ENCODE assay signal across 16 cellular contexts in the genomic region with DNA sequence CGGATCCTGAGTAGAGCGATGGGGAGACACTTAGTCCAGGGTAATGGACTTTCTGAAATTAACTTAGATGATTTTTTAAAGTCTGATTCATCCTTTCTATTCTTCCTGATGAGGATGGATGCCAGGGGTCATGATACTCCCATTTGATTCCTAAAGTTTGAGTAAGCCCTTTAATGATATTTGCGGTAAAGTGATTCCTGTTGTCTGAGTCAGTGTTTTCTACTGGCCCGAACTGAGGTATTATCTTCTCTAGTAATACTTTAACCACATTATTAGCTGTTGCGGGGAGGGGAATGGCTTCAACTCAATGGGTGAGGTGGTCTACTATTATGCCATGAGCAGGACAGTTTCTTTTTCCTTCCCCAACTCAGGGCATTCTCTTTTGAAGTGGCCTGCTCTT.
A peak's percentile ranks its signal among the peaks of the same experiment; 100 is the strongest.
DNase-seq lines count a peak whose midpoint lies in the region; ATAC-seq and TF ChIP-seq lines count a peak whose summit lies in the region.
"Had no signal": no experiment of that assay in that cellular context is flagged by ENCODE, and none has a peak within 500 bp of the region (broad histone marks: within the 10 kb centered on the region; RNA-seq: fewer than 3 reads in every experiment).

No MANE protein-coding gene starts in this region.

- peaks cover 8% of the 10 kb centered on the region; the same call in 1 of the 2 replicates for H3K36me3 ChIP-seq in IMR-90 (ENCODE audit: control insufficient read depth, insufficient read depth, low read length)
- H3K36me3 ChIP-seq in brain microvascular endothelial cell (replicated peaks), result peaks cover 6% of the 10 kb centered on the region
- H3K36me3 ChIP-seq in left lung, result peaks cover 0 to 29% of the 10 kb centered on the region in 2 donors
- H3K36me3 ChIP-seq: upper lobe of right lung had no signal

- TF ChIP-seq RAD21 in IMR-90 (IDR thresholded peaks at IDR 0.05; ENCODE audit: low read length), result no peak

- H3K9me3 ChIP-seq in IMR-90 (ENCODE audit: control insufficient read depth, insufficient read depth, low read length) (peaks cover 25% of the 10 kb centered on the region), left lung (peaks cover 0 to 42% of the 10 kb centered on the region in 2 donors)

- CTCF ChIA-PET in IMR-90 (lab: Yijun Ruan, JAX), result no interaction called here

- peaks cover 24 to 41% of the 10 kb centered on the region in 2 experiments for H3K79me1 ChIP-seq in IMR-90 (ENCODE audit: low read depth in 1 of 2, low read length in 2 of 2)

- TF ChIP-seq POLR2A in IMR-90 (IDR thresholded peaks at IDR 0.05; ENCODE audit: low read depth, low read length), result no peak

- peak overlapping the region; percentile 84 for H3K23ac ChIP-seq in IMR-90 (ENCODE audit: low read depth, low read length)

- intact Hi-C loops in IMR-90 (cut with micrococcal nuclease), result loop anchor here (2.0 kb wide), 1 partner anchor 38 kb away; no protein-coding TSS in a partner anchor
- intact Hi-C loops in left lung (cut with DNase I), result no loop called here

- H2AFZ ChIP-seq in IMR-90 (replicated peaks; ENCODE audit: low read length, poor library complexity), result no peak overlapping the region

- peak overlapping the region; percentile 97 for H2BK120ac ChIP-seq in IMR-90 (ENCODE audit: low read depth, low read length)

- H3K14ac ChIP-seq in IMR-90 (replicated peaks; ENCODE audit: low read depth, low read length), result peak overlapping the region; percentile 78

- peaks cover 15% of the 10 kb centered on the region for H3K4me1 ChIP-seq in IMR-90 (ENCODE audit: control insufficient read depth, insufficient read depth, low read length)
- peaks cover 0 to 5% of the 10 kb centered on the region in 2 donors for H3K4me1 ChIP-seq in left lung
- H3K4me1 ChIP-seq: upper lobe of right lung had no signal

- peak overlapping the region; percentile 86 for H2AK5ac ChIP-seq in IMR-90 (ENCODE audit: low read depth, low read length)

- dilution Hi-C loops in IMR-90 (cut with HindIII; ENCODE audit: low sequenced_read_pairs, unreplicated experiment), result no loop called here

- peak overlapping the region; percentile 94 for H3K4ac ChIP-seq in IMR-90 (ENCODE audit: low read depth, low read length)

- no peaks in the 10 kb centered on the region for H3K27me3 ChIP-seq in IMR-90 (ENCODE audit: control insufficient read depth, insufficient read depth, low read length)
- H3K27me3 ChIP-seq in brain microvascular endothelial cell (replicated peaks), result no peaks in the 10 kb centered on the region
- H3K27me3 ChIP-seq in left lung, result no peaks in the 10 kb centered on the region
- H3K27me3 ChIP-seq: upper lobe of right lung had no signal

- ATAC-seq in IMR-90 (ENCODE audit: low read depth) (peak; percentile 94), left lung (peak; percentile 40), GM21529 (IDR thresholded peaks at IDR 0.05; ENCODE audit: unreplicated experiment) (no peak), GM21367 (IDR thresholded peaks at IDR 0.05; ENCODE audit: unreplicated experiment) (no peak)
- ATAC-seq: upper lobe of right lung had no signal

- H3K4me2 ChIP-seq in IMR-90 (ENCODE audit: low read depth, low read length), result peak overlapping the region; percentile 65; the same call in 1 of the 2 replicates

- H3K4me3 ChIP-seq in AG09309 (ENCODE audit: control insufficient read depth, low read depth, low read length), result no peak overlapping the region
- no peak overlapping the region for H3K4me3 ChIP-seq in IMR-90 (ENCODE audit: insufficient read depth, low read depth, low read length)
- H3K4me3 ChIP-seq in brain microvascular endothelial cell (ENCODE audit: low read depth, low read length), result no peak overlapping the region
- no peak overlapping the region for H3K4me3 ChIP-seq in left lung
- H3K4me3 ChIP-seq: upper lobe of right lung had no signal

- no CpG with 5 or more reads among the region's 5 CpGs for WGBS in IMR-90 (ENCODE audit: extremely low coverage in 2 of 2, insufficient read length in 1 of 2), 2 experiments

- POLR2A ChIA-PET in IMR-90 (lab: Charles Lee; ENCODE audit: unreplicated experiment), result no interaction called here

- H4K8ac ChIP-seq in IMR-90 (ENCODE audit: low read depth in 2 of 2, low read length in 2 of 2), result peak overlapping the region; percentile 77 to 83

- DNase-seq in AG09309 (ENCODE audit: low read depth), result peak; percentile 93
- peak; percentile 96 for DNase-seq in IMR-90
- peak; percentile 84 for DNase-seq in brain microvascular endothelial cell
- no peak for DNase-seq in left lung
- no peak for DNase-seq in COR-L47 (lab: John Stamatoyannopoulos, UW)
- no peak for DNase-seq in NCI-H774 (lab: John Stamatoyannopoulos, UW)
- DNase-seq: activated CD4-positive, CD25-positive, alpha-beta regulatory T cell treated with anti-CD3 and anti-CD28 coated beads, Interleukin-2, amount 50 U/mL, for 72 hours; central memory CD4-positive, alpha-beta T cell; islet precursor cell; NCI-H1105 treated with DMSO at 0.1 percent for 48 hours; NCI-H524; SIG-M5; upper lobe of right lung had no signal

- peak overlapping the region; percentile 92 for H2BK20ac ChIP-seq in IMR-90 (ENCODE audit: low read depth, low read length)

- TF ChIP-seq CTCF in AG09309 (IDR thresholded peaks at IDR 0.05; ENCODE audit: control insufficient read depth, insufficient read depth, low read depth, low read length, missing control alignments) (no peak), IMR-90 (conservative IDR thresholded peaks at IDR 0.05; ENCODE audit: low read depth, low read length) (no peak), brain microvascular endothelial cell (IDR thresholded peaks at IDR 0.05; ENCODE audit: low read depth, low read length, missing control alignments) (no peak), left lung (IDR thresholded peaks at IDR 0.05) (no peak)

- BruUV-seq in IMR-90 (replicated peaks; lab: Mats Ljungman, UMichigan), result no TSS peak

- H4K20me1 ChIP-seq in IMR-90 (ENCODE audit: insufficient read depth, low read length), result no peaks in the 10 kb centered on the region

- no peak overlapping the region for H2AK9ac ChIP-seq in IMR-90 (replicated peaks; ENCODE audit: low read depth, low read length, poor library complexity)

- H3K9ac ChIP-seq in IMR-90 (ENCODE audit: low read depth, low read length), result no peak overlapping the region

- peak overlapping the region; percentile 97 for H4K91ac ChIP-seq in IMR-90 (ENCODE audit: insufficient read depth, low read depth, low read length)

- peak overlapping the region; percentile 92 for H2BK5ac ChIP-seq in IMR-90 (ENCODE audit: low read depth, low read length, poor library complexity, severe bottlenecking)

- peak overlapping the region; percentile 94 for H4K5ac ChIP-seq in IMR-90 (ENCODE audit: low read depth, low read length)

- peak overlapping the region; percentile 99 for H3K18ac ChIP-seq in IMR-90 (ENCODE audit: low read depth, low read length)

- H3K27ac ChIP-seq in IMR-90 (ENCODE audit: insufficient read depth, low read length) (peak overlapping the region; percentile 99), brain microvascular endothelial cell (peak overlapping the region; percentile 70), left lung (peak overlapping the region in 1 of 2 donors; percentile 13)
- H3K27ac ChIP-seq: C4-2B, upper lobe of right lung had no signal

- H2BK15ac ChIP-seq in IMR-90 (ENCODE audit: low read depth, low read length), result peak overlapping the region; percentile 82

- in situ Hi-C loops in IMR-90 (cut with MboI; ENCODE audit: low sequenced_read_pairs) (no loop called here), brain microvascular endothelial cell (cut with HindIII; ENCODE audit: low pct_ligation_motif_present, low sequenced_read_pairs) (no loop called here)

- H3K56ac ChIP-seq in IMR-90 (ENCODE audit: extremely low read depth, insufficient read depth, low read length), result peak overlapping the region; percentile 64

- peaks cover 7% of the 10 kb centered on the region for H3K9me1 ChIP-seq in IMR-90 (ENCODE audit: insufficient read depth, low read length)

TF ChIP-seq in IMR-90, 13 proteins besides CTCF, POLR2A, EP300 and RAD21:
- TF ChIP-seq FOS (IDR thresholded peaks at IDR 0.05; ENCODE audit: low read depth, low read length) (peak; percentile 92), MAFK (IDR thresholded peaks at IDR 0.05; ENCODE audit: low read depth, low read length) (peak; percentile 49; the same call in 1 of the 2 replicates)
- TF ChIP-seq, protein P1, sequence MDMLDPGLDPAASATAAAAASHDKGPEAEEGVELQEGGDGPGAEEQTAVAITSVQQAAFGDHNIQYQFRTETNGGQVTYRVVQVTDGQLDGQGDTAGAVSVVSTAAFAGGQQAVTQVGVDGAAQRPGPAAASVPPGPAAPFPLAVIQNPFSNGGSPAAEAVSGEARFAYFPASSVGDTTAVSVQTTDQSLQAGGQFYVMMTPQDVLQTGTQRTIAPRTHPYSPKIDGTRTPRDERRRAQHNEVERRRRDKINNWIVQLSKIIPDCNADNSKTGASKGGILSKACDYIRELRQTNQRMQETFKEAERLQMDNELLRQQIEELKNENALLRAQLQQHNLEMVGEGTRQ (IDR thresholded peaks at IDR 0.05; ENCODE audit: low read depth, low read length), result no peak

Comparison
In these comparisons a context has a peak if more than half of its experiments do, and no peak if none do; other contexts are left out.
1. DNase-seq: peak in AG09309 (single experiment), IMR-90 (single experiment) and brain microvascular endothelial cell (single experiment); none in left lung (0 of 2), COR-L47 (single experiment) and NCI-H774 (single experiment).
2. ATAC-seq: peak in IMR-90 (single experiment) and left lung (single experiment); none in GM21529 (single experiment) and GM21367 (single experiment).